In genomic region chr6:24571361-24571760, GRCh38 we compare ENCODE assay signal across 34 cellular contexts.
"Had no signal": no experiment of that assay in that cellular context is flagged by ENCODE, and none has a peak within 500 bp of the region (broad histone marks: within the 10 kb centered on the region; RNA-seq: fewer than 3 reads in every experiment).

No MANE protein-coding gene starts in this region.

- H3K27ac Mint-ChIP-seq: activated CD4-positive, alpha-beta memory T cell treated with anti-CD3 and anti-CD28 coated beads, Interleukin-2, amount 10 ng/mL, durations not matched to agents 7 days and 5 days; activated CD4-positive, alpha-beta T cell treated with anti-CD3 and anti-CD28 coated beads for 36 hours; activated CD4-positive, alpha-beta T cell treated with anti-CD3 and anti-CD28 coated beads, Interleukin-2, amount 10 ng/mL, durations not matched to agents 7 days and 5 days; activated CD8-positive, alpha-beta memory T cell treated with anti-CD3 and anti-CD28 coated beads, Interleukin-2, amount 10 ng/mL, durations not matched to agents 7 days and 5 days; activated CD8-positive, alpha-beta T cell treated with anti-CD3 and anti-CD28 coated beads, Interleukin-2, amount 10 ng/mL, durations not matched to agents 7 days and 5 days; activated naive CD4-positive, alpha-beta T cell treated with anti-CD3 and anti-CD28 coated beads, Interleukin-2, amount 10 ng/mL, durations not matched to agents 7 days and 5 days; activated naive CD4-positive, alpha-beta T cell treated with anti-CD3 and anti-CD28 coated beads, Interleukin-2, amount 50 U/mL, for 24 hours; activated naive CD8-positive, alpha-beta T cell treated with anti-CD3 and anti-CD28 coated beads for 36 hours; activated T-cell treated with anti-CD3 and anti-CD28 coated beads, Interleukin-2, amount 50 U/mL, for 24 hours; activated T-helper 2 cell treated with anti-CD3 and anti-CD28 coated beads, Interferon-gamma antibody, Interleukin-2, Interleukin-4, amounts not matched to agents 10 μg/mL and 5 μg/mL and 100 μg/mL, durations not matched to agents 14 hours and 24 hours and 36 hours; T-helper 1 cell treated with Interleukin-12 subunit alpha and Interleukin-12 subunit beta and Interleukin-4 antibody, amounts not matched to agents 30 μg/mL and 1 μg/mL, for 36 hours; T-helper 2 cell treated with Interferon-gamma antibody and Interleukin-4, amounts not matched to agents 5 μg/mL and 100 μg/mL, for 36 hours had no signal

- H3K4me3 Mint-ChIP-seq: activated CD4-positive, alpha-beta memory T cell treated with anti-CD3 and anti-CD28 coated beads, Interleukin-2, amount 10 ng/mL, durations not matched to agents 7 days and 5 days; activated CD4-positive, alpha-beta T cell treated with anti-CD3 and anti-CD28 coated beads for 36 hours; activated CD4-positive, alpha-beta T cell treated with anti-CD3 and anti-CD28 coated beads, Interleukin-2, amount 10 ng/mL, durations not matched to agents 7 days and 5 days; activated CD8-positive, alpha-beta memory T cell treated with anti-CD3 and anti-CD28 coated beads, Interleukin-2, amount 10 ng/mL, durations not matched to agents 7 days and 5 days; activated CD8-positive, alpha-beta T cell treated with anti-CD3 and anti-CD28 coated beads, Interleukin-2, amount 10 ng/mL, durations not matched to agents 7 days and 5 days; activated naive CD4-positive, alpha-beta T cell treated with anti-CD3 and anti-CD28 coated beads, Interleukin-2, amount 10 ng/mL, durations not matched to agents 7 days and 5 days; activated naive CD4-positive, alpha-beta T cell treated with anti-CD3 and anti-CD28 coated beads, Interleukin-2, amount 50 U/mL, for 24 hours; activated naive CD8-positive, alpha-beta T cell treated with anti-CD3 and anti-CD28 coated beads for 36 hours; activated T-cell treated with anti-CD3 and anti-CD28 coated beads, Interleukin-2, amount 50 U/mL, for 24 hours; T-helper 1 cell treated with Interleukin-12 subunit alpha and Interleukin-12 subunit beta and Interleukin-4 antibody, amounts not matched to agents 30 μg/mL and 1 μg/mL, for 36 hours; T-helper 2 cell treated with Interferon-gamma antibody and Interleukin-4, amounts not matched to agents 5 μg/mL and 100 μg/mL, for 36 hours had no signal

- H3K4me1 Mint-ChIP-seq: activated CD4-positive, alpha-beta memory T cell treated with anti-CD3 and anti-CD28 coated beads, Interleukin-2, amount 10 ng/mL, durations not matched to agents 7 days and 5 days; activated CD4-positive, alpha-beta T cell treated with anti-CD3 and anti-CD28 coated beads for 36 hours; activated CD4-positive, alpha-beta T cell treated with anti-CD3 and anti-CD28 coated beads, Interleukin-2, amount 10 ng/mL, durations not matched to agents 7 days and 5 days; activated CD8-positive, alpha-beta memory T cell treated with anti-CD3 and anti-CD28 coated beads, Interleukin-2, amount 10 ng/mL, durations not matched to agents 7 days and 5 days; activated naive CD4-positive, alpha-beta T cell treated with anti-CD3 and anti-CD28 coated beads, Interleukin-2, amount 10 ng/mL, durations not matched to agents 7 days and 5 days; activated naive CD4-positive, alpha-beta T cell treated with anti-CD3 and anti-CD28 coated beads, Interleukin-2, amount 50 U/mL, for 24 hours; activated naive CD8-positive, alpha-beta T cell treated with anti-CD3 and anti-CD28 coated beads for 36 hours had no signal

- ATAC-seq: activated CD4-positive, alpha-beta T cell treated with anti-CD3 and anti-CD28 coated beads for 36 hours; activated CD4-positive, CD25-positive, alpha-beta regulatory T cell treated with anti-CD3 and anti-CD28 coated beads, Interleukin-2, amount 50 U/mL, for 24 hours; activated CD8-positive, alpha-beta memory T cell treated with anti-CD3 and anti-CD28 coated beads, Interleukin-2, amount 10 ng/mL, durations not matched to agents 7 days and 5 days; activated CD8-positive, alpha-beta T cell treated with anti-CD3 and anti-CD28 coated beads, Interleukin-2, amount 10 ng/mL, durations not matched to agents 7 days and 5 days; body of pancreas had no signal

- H3K9me3 Mint-ChIP-seq: activated CD4-positive, alpha-beta memory T cell treated with anti-CD3 and anti-CD28 coated beads, Interleukin-2, amount 10 ng/mL, durations not matched to agents 7 days and 5 days; activated CD4-positive, alpha-beta T cell treated with anti-CD3 and anti-CD28 coated beads, Interleukin-2, amount 10 ng/mL, durations not matched to agents 7 days and 5 days; activated naive CD4-positive, alpha-beta T cell treated with anti-CD3 and anti-CD28 coated beads, Interleukin-2, amount 10 ng/mL, durations not matched to agents 7 days and 5 days; activated naive CD4-positive, alpha-beta T cell treated with anti-CD3 and anti-CD28 coated beads, Interleukin-2, amount 50 U/mL, for 24 hours; activated naive CD8-positive, alpha-beta T cell treated with anti-CD3 and anti-CD28 coated beads for 36 hours; activated T-cell treated with anti-CD3 and anti-CD28 coated beads, Interleukin-2, amount 50 U/mL, for 24 hours; activated T-helper 2 cell treated with anti-CD3 and anti-CD28 coated beads, Interferon-gamma antibody, Interleukin-2, Interleukin-4, amounts not matched to agents 10 μg/mL and 5 μg/mL and 100 μg/mL, durations not matched to agents 14 hours and 24 hours and 36 hours; T-helper 1 cell treated with Interleukin-12 subunit alpha and Interleukin-12 subunit beta and Interleukin-4 antibody, amounts not matched to agents 30 μg/mL and 1 μg/mL, for 36 hours; T-helper 2 cell treated with Interferon-gamma antibody and Interleukin-4, amounts not matched to agents 5 μg/mL and 100 μg/mL, for 36 hours had no signal

- H3K36me3 Mint-ChIP-seq: activated CD8-positive, alpha-beta memory T cell treated with anti-CD3 and anti-CD28 coated beads, Interleukin-2, amount 10 ng/mL, durations not matched to agents 7 days and 5 days; activated naive CD4-positive, alpha-beta T cell treated with anti-CD3 and anti-CD28 coated beads, Interleukin-2, amount 10 ng/mL, durations not matched to agents 7 days and 5 days; activated naive CD4-positive, alpha-beta T cell treated with anti-CD3 and anti-CD28 coated beads, Interleukin-2, amount 50 U/mL, for 24 hours; activated naive CD8-positive, alpha-beta T cell treated with anti-CD3 and anti-CD28 coated beads for 36 hours had no signal

- H3K27ac ChIP-seq: adrenal gland, body of pancreas, brain microvascular endothelial cell, breast epithelium, VCaP had no signal

- DNase-seq: activated CD4-positive, alpha-beta memory T cell treated with anti-CD3 and anti-CD28 coated beads, Interleukin-2, amount 10 ng/mL, durations not matched to agents 7 days and 5 days; activated CD4-positive, alpha-beta T cell treated with anti-CD3 and anti-CD28 coated beads for 1 hour; activated CD4-positive, alpha-beta T cell treated with anti-CD3 and anti-CD28 coated beads for 36 hours; activated CD4-positive, alpha-beta T cell treated with anti-CD3 and anti-CD28 coated beads for 48 hours; activated CD4-positive, alpha-beta T cell treated with anti-CD3 and anti-CD28 coated beads, Interleukin-2, amount 10 ng/mL, durations not matched to agents 7 days and 5 days; activated CD4-positive, alpha-beta T cell treated with anti-CD3 and anti-CD28 coated beads, Interleukin-2, amount 50 U/mL, for 48 hours; activated CD4-positive, CD25-positive, alpha-beta regulatory T cell; activated CD8-positive, alpha-beta memory T cell treated with anti-CD3 and anti-CD28 coated beads for 24 hours; activated CD8-positive, alpha-beta memory T cell treated with anti-CD3 and anti-CD28 coated beads, Interleukin-2, amount 10 ng/mL, durations not matched to agents 7 days and 5 days; activated CD8-positive, alpha-beta memory T cell treated with anti-CD3 and anti-CD28 coated beads, Interleukin-2, amount 50 U/mL, for 48 hours; activated CD8-positive, alpha-beta T cell treated with anti-CD3 and anti-CD28 coated beads, Interleukin-2, amount 10 ng/mL, durations not matched to agents 7 days and 5 days; activated effector memory CD4-positive, alpha-beta T cell treated with Interleukin-2 at 50 U/mL for 16 hours; activated gamma-delta T cell; activated naive CD4-positive, alpha-beta T cell treated with anti-CD3 and anti-CD28 coated beads, Interleukin-2, amount 10 ng/mL, durations not matched to agents 7 days and 5 days; activated naive CD4-positive, alpha-beta T cell treated with Interleukin-2 at 50 U/mL for 16 hours; activated naive CD8-positive, alpha-beta T cell treated with anti-CD3 and anti-CD28 coated beads for 36 hours; activated T-cell treated with anti-CD3 and anti-CD28 coated beads, Interleukin-2, amount 50 U/mL, for 24 hours; activated T-cell treated with anti-CD3 and anti-CD28 coated beads, Interleukin-2, amount 50 U/mL, for 48 hours; adrenal gland; amniotic stem cell; aorta; body of pancreas; brain microvascular endothelial cell; central memory CD4-positive, alpha-beta T cell; T-helper 1 cell; T-helper 2 cell; T-helper 9 cell had no signal

- H3K4me3 ChIP-seq: adrenal gland, body of pancreas, breast epithelium had no signal

- H3K27me3 ChIP-seq: adrenal gland, body of pancreas, brain microvascular endothelial cell, breast epithelium had no signal

- H3K36me3 ChIP-seq: adrenal gland, brain microvascular endothelial cell, breast epithelium had no signal

- H3K9me3 ChIP-seq: adrenal gland, body of pancreas, breast epithelium had no signal

- H3K27me3 Mint-ChIP-seq: activated CD4-positive, alpha-beta T cell treated with anti-CD3 and anti-CD28 coated beads, Interleukin-2, amount 10 ng/mL, durations not matched to agents 7 days and 5 days; activated T-cell treated with anti-CD3 and anti-CD28 coated beads, Interleukin-2, amount 50 U/mL, for 24 hours had no signal

- H3K4me1 ChIP-seq: adrenal gland, body of pancreas, breast epithelium had no signal
